In genomic region chr15:70099167-70099965, GRCh38 we compare ENCODE assay signal across 8 cellular contexts. TPM values are rescaled to one million over a fixed set of nuclear protein-coding genes. Genes with fewer than 3 reads are reported as not detected.
DNase-seq lines count a peak whose midpoint lies in the region; ATAC-seq and TF ChIP-seq lines count a peak whose summit lies in the region.

No MANE protein-coding gene starts in this region.

- peak overlapping the region; percentile 90 to 96 (median 95) for H3K4me3 Mint-ChIP-seq in nephron

- no peak for TF ChIP-seq CTCF in fibroblast of the aortic adventitia (IDR thresholded peaks at IDR 0.05; ENCODE audit: insufficient read depth, low read length)
- no peak for TF ChIP-seq CTCF in nephron (IDR thresholded peaks at IDR 0.05; ENCODE audit: unreplicated experiment in 3 of 3)

- DNase-seq in EL (peak; percentile 98), H7 (peak; percentile 100), MG63 (peak; percentile 99), SHP77 (lab: John Stamatoyannopoulos, UW) (peak; percentile 97), activated gamma-delta T cell (lab: John Stamatoyannopoulos, UW) (peak; percentile 97), fibroblast of the aortic adventitia (ENCODE audit: low read depth) (peak; percentile 99)
- peak; percentile 100 for DNase-seq in stimulated activated naive CD8-positive, alpha-beta T cell treated with anti-CD3 and anti-CD28 coated beads, Interleukin-15, Interleukin-2, amounts not matched to agents 100 U/mL and 50 U/mL, for 24 hours

- H3K36me3 ChIP-seq in H7 (replicated peaks; ENCODE audit: control insufficient read depth, insufficient read depth, low read length) (no peaks in the 10 kb centered on the region), MG63 (peaks cover 17% of the 10 kb centered on the region)

- H3K36me3 Mint-ChIP-seq in nephron (ENCODE audit: low read depth): peaks cover 4% of the 10 kb centered on the region

- H3K9me3 Mint-ChIP-seq in nephron: no peaks in the 10 kb centered on the region

- H3K27me3 Mint-ChIP-seq in nephron (ENCODE audit: low read depth): peaks cover 23% of the 10 kb centered on the region

- H3K4me1 Mint-ChIP-seq in nephron: peaks cover 42% of the 10 kb centered on the region

- H3K9me3 ChIP-seq in MG63: no peaks in the 10 kb centered on the region

- H3K27me3 ChIP-seq in H7 (ENCODE audit: control insufficient read depth, insufficient read depth, low read length) (peaks cover 6% of the 10 kb centered on the region; the same call in 1 of the 2 replicates), MG63 (no peaks in the 10 kb centered on the region)

- peak; percentile 65 for ATAC-seq in stimulated activated naive CD8-positive, alpha-beta T cell treated with anti-CD3 and anti-CD28 coated beads, Interleukin-15, Interleukin-2, amounts not matched to agents 100 U/mL and 50 U/mL, for 24 hours

- peak overlapping the region; percentile 91 to 99 (median 98) for H3K27ac Mint-ChIP-seq in nephron

- H3K4me3 ChIP-seq in H7 (ENCODE audit: insufficient read depth, low read depth, low read length): peak overlapping the region; percentile 56
- peak overlapping the region; percentile 71 for H3K4me3 ChIP-seq in MG63
- peak overlapping the region; percentile 61 for H3K4me3 ChIP-seq in fibroblast of the aortic adventitia (ENCODE audit: low read depth, low read length)

RNA-seq across cellular contexts. Expression of gene TLE3, which starts 1.6 kb away (rescaled TPM):
- total RNA-seq in H7 (2014; rRNA removed; shearing (Covaris generic)): 83.5 and 108 TPM in 2 replicates
- 42.9 and 86.7 TPM in 2 replicates for total RNA-seq in MG63 (2014; rRNA removed; shearing (Covaris generic); ENCODE audit: low replicate concordance)
- total RNA-seq in fibroblast of the aortic adventitia (ENCODE audit: low replicate concordance): 10.3 and 12.3 TPM in 2 replicates

Comparison
In these comparisons a context has a peak if more than half of its experiments do, and no peak if none do; other contexts are left out.
1. Peak in every context shown above with its lines: DNase-seq, ATAC-seq and H3K4me3 ChIP-seq.